ENCODE assay signal across 11 cellular contexts in the genomic region with DNA sequence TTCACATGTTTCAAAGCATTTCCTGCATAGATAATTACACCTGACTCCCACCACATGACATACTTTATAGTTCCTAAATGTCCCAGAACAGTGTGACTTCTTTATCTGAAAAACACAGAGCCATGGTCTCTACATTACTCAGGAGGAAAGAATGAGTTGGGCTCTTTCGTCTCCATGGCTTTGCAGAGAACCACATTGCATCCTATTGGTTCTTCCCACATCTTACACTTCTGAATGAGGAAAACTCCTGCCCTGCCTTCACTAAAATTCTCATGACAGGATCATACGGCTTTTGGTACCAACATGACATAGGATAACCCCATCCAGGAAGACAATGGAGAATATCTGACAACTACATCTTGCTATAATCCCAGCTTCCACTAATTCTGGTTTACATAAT.
DNase-seq lines count a peak whose midpoint lies in the region; ATAC-seq, FAIRE-seq and TF ChIP-seq lines count a peak whose summit lies in the region.
"Had no signal": no experiment of that assay in that cellular context is flagged by ENCODE, and none has a peak within 500 bp of the region (broad histone marks: within the 10 kb centered on the region; RNA-seq: fewer than 3 reads in every experiment).

No MANE protein-coding gene starts in this region.

- H3K9ac ChIP-seq in Karpas-422 (ENCODE audit: low read length), result peak overlapping the region; percentile 55
- peak overlapping the region; percentile 88 for H3K9ac ChIP-seq in astrocyte (ENCODE audit: low read length)

- peaks cover 100% of the 10 kb centered on the region for H3K79me2 ChIP-seq in Karpas-422 (ENCODE audit: low read length)
- H3K79me2 ChIP-seq in astrocyte (ENCODE audit: insufficient read depth, low read length), result peaks cover 90% of the 10 kb centered on the region

- H3K36me3 ChIP-seq in Karpas-422 (ENCODE audit: insufficient read depth, low read length) (0 out of 2 replicates have a peak, but pooled peaks cover 3% of the 10 kb centered on the region), astrocyte (ENCODE audit: insufficient read depth, low read length) (no peaks in the 10 kb centered on the region)

- H3K4me1 ChIP-seq in Karpas-422 (ENCODE audit: low read length) (peaks cover 100% of the 10 kb centered on the region), astrocyte (ENCODE audit: insufficient read depth, low read length) (peaks cover 86% of the 10 kb centered on the region)

- H3K27me3 ChIP-seq in Karpas-422 (ENCODE audit: low read length) (no peaks in the 10 kb centered on the region), astrocyte (ENCODE audit: insufficient read depth, low read length) (no peaks in the 10 kb centered on the region)

- H3K27ac Mint-ChIP-seq in astrocyte (ENCODE audit: unreplicated experiment), result peak overlapping the region; percentile 1
- peak overlapping the region; percentile 29 to 94 (median 39) for H3K27ac Mint-ChIP-seq in nephron

- no peak for TF ChIP-seq CTCF in astrocyte (IDR thresholded peaks at IDR 0.05; ENCODE audit: insufficient read depth, low read depth, low read length)
- no peak for TF ChIP-seq CTCF in nephron (IDR thresholded peaks at IDR 0.05; ENCODE audit: unreplicated experiment in 3 of 3)

- H3K4me1 Mint-ChIP-seq in astrocyte (ENCODE audit: low read depth, unreplicated experiment) (peaks cover 90% of the 10 kb centered on the region), nephron (peaks cover 92% of the 10 kb centered on the region)

- H3K27me3 Mint-ChIP-seq in astrocyte (ENCODE audit: low read depth, unreplicated experiment) (no peaks in the 10 kb centered on the region), nephron (ENCODE audit: low read depth) (peaks cover 8% of the 10 kb centered on the region)

- H3K9me3 ChIP-seq in Karpas-422 (ENCODE audit: low read length) (no peaks in the 10 kb centered on the region), astrocyte (ENCODE audit: insufficient read depth, low read depth, low read length) (no peaks in the 10 kb centered on the region)

- no peaks in the 10 kb centered on the region for H3K9me2 ChIP-seq in Karpas-422 (replicated peaks; ENCODE audit: insufficient read depth, low read length)

- peak; percentile 82 for FAIRE-seq in astrocyte (lab: Jason Lieb, UNC)
- FAIRE-seq: urothelium cell line had no signal

- H3K9me3 Mint-ChIP-seq in astrocyte (ENCODE audit: unreplicated experiment) (no peaks in the 10 kb centered on the region), nephron (no peaks in the 10 kb centered on the region)

- peak overlapping the region; percentile 60 for H3K4me2 ChIP-seq in Karpas-422 (ENCODE audit: low read depth, low read length, poor library complexity, severe bottlenecking)
- H3K4me2 ChIP-seq in astrocyte (ENCODE audit: low read length), result peak overlapping the region; percentile 83

- H3K36me3 Mint-ChIP-seq in astrocyte (ENCODE audit: low read depth, unreplicated experiment), result peaks cover 3% of the 10 kb centered on the region
- H3K36me3 Mint-ChIP-seq in nephron (ENCODE audit: low read depth), result peaks cover 4% of the 10 kb centered on the region

- H3K4me3 Mint-ChIP-seq in astrocyte (ENCODE audit: unreplicated experiment) (no peak overlapping the region), nephron (no peak overlapping the region)

- H3K27ac ChIP-seq in Karpas-422 (ENCODE audit: low read length) (peak overlapping the region; percentile 93), astrocyte (ENCODE audit: low read depth, low read length) (peak overlapping the region; percentile 95)

- H4K20me1 ChIP-seq in Karpas-422 (ENCODE audit: insufficient read depth, low read depth, low read length), result peaks cover 37% of the 10 kb centered on the region
- peaks cover 6% of the 10 kb centered on the region for H4K20me1 ChIP-seq in astrocyte (ENCODE audit: insufficient read depth, low read length)

- H2AFZ ChIP-seq in Karpas-422 (ENCODE audit: low read length) (no peak overlapping the region), astrocyte (ENCODE audit: low read depth, low read length) (no peak overlapping the region)

- H3K4me3 ChIP-seq in Karpas-422 (ENCODE audit: low read length), result peak overlapping the region; percentile 55
- no peak overlapping the region for H3K4me3 ChIP-seq in astrocyte (ENCODE audit: insufficient read depth, low read depth, low read length)

- peak; percentile 33 for DNase-seq in DMS79 (lab: John Stamatoyannopoulos, UW)
- DNase-seq in Karpas-422, result no peak
- DNase-seq in astrocyte (ENCODE audit: low read depth), result peak; percentile 70
- DNase-seq in NCI-H524 (lab: John Stamatoyannopoulos, UW), result no peak
- DNase-seq in GM03348 (ENCODE audit: low spot score), result no peak
- no peak for DNase-seq in germinal center (ENCODE audit: low spot score)
- DNase-seq: activated CD4-positive, alpha-beta T cell treated with anti-CD3 and anti-CD28 coated beads for 1 hour; NCI-H446 treated with DMSO at 0.1 percent for 48 hours had no signal

- no peak for ATAC-seq in GM21737 (IDR thresholded peaks at IDR 0.05; ENCODE audit: unreplicated experiment)

Comparison
In these comparisons a context has a peak if more than half of its experiments do, and no peak if none do; other contexts are left out.
1. DNase-seq: peak in DMS79 (single experiment) and astrocyte (single experiment); none in Karpas-422 (single experiment), NCI-H524 (0 of 2), GM03348 (single experiment) and germinal center (single experiment).